ENCODE assay signal across 8 cellular contexts in genomic region chr7:79176859-79177477, GRCh38.
DNase-seq lines count a peak whose midpoint lies in the region; ATAC-seq and TF ChIP-seq lines count a peak whose summit lies in the region.

No MANE protein-coding gene starts in this region.

- TF ChIP-seq CTCF in right atrium auricular region (IDR thresholded peaks at IDR 0.05) (peak in 1 of 2 donors; percentile 67), NB4 (IDR thresholded peaks at IDR 0.05; ENCODE audit: low read depth, low read length) (peak; percentile 64)

- no peaks in the 10 kb centered on the region for H3K9me3 ChIP-seq in right atrium auricular region

- TF ChIP-seq POLR2A in NB4 (IDR thresholded peaks at IDR 0.05; ENCODE audit: extremely low read depth, insufficient read length), result no peak

- intact Hi-C loops in Right ventricle myocardium inferior (cut with DNase I) (loop anchor here (5.0 kb wide), 1 partner anchor 665 kb away; no protein-coding TSS in a partner anchor), sciatic nerve (cut with DNase I) (no loop called here)

- DNase-seq in Right ventricle myocardium inferior (ENCODE audit: missing footprints) (no peak), right atrium auricular region (ENCODE audit: low spot score) (no peak), NB4 (ENCODE audit: low read depth) (peak; percentile 61), foreskin melanocyte (peak; percentile 35), sciatic nerve (ENCODE audit: low spot score) (no peak)
- no peak for DNase-seq in stimulated activated CD4-positive, alpha-beta T cell treated with anti-CD3 and anti-CD28 coated beads, Interleukin-2, amount 100 ng/mL, for 24 hours

- ATAC-seq in Right ventricle myocardium inferior (peak; percentile 54), SK-N-SH treated with all-trans-retinoic acid at 6 μM for 48 hours (peak; percentile 91), sciatic nerve (peak; percentile 63), HG03108 (IDR thresholded peaks at IDR 0.05; ENCODE audit: unreplicated experiment) (no peak)

- no peaks in the 10 kb centered on the region for H3K36me3 ChIP-seq in right atrium auricular region

- no peak overlapping the region for H3K4me3 ChIP-seq in right atrium auricular region
- H3K4me3 ChIP-seq in NB4 (ENCODE audit: low read depth, low read length), result no peak overlapping the region

- no peaks in the 10 kb centered on the region for H3K4me1 ChIP-seq in right atrium auricular region

- no peaks in the 10 kb centered on the region for H3K27me3 ChIP-seq in right atrium auricular region

- H3K27ac ChIP-seq in right atrium auricular region, result no peak overlapping the region

TF ChIP-seq in SK-N-SH treated with all-trans-retinoic acid at 6 μM for 48 hours, 23 proteins besides CTCF, POLR2A, EP300 and RAD21:
- no peak for TF ChIP-seq CSDC2 (CRISPR knock-in tag; IDR thresholded peaks at IDR 0.05)

Comparison
In these comparisons a context has a peak if more than half of its experiments do, and no peak if none do; other contexts are left out.
1. DNase-seq: peak in NB4 (single experiment) and foreskin melanocyte (single experiment); none in Right ventricle myocardium inferior (single experiment), right atrium auricular region (single experiment), sciatic nerve (single experiment) and stimulated activated CD4-positive, alpha-beta T cell treated with anti-CD3 and anti-CD28 coated beads, Interleukin-2, amount 100 ng/mL, for 24 hours (0 of 2).